Comparison of ENCODE assay signal across 8 cellular contexts in genomic region chr7:43260980-43261878, GRCh38.
DNase-seq lines count a peak whose midpoint lies in the region; ATAC-seq and FAIRE-seq lines count a peak whose summit lies in the region.

No MANE protein-coding gene starts in this region.

- FAIRE-seq in GM18507 (lab: Jason Lieb, UNC): peak; percentile 90

- in situ Hi-C loops in ACHN (cut with HindIII; ENCODE audit: low pct_ligation_motif_present, low pct_unique_long_range_greater_than_20kb, low sequenced_read_pairs): no loop called here

- DNase-seq in ACHN: peak; percentile 88
- peak; percentile 32 for DNase-seq in GM18507 (ENCODE audit: extremely low spot score, insufficient read length, low read depth)
- peak; percentile 74 for DNase-seq in NCI-H748 treated with DMSO at 0.1 percent for 48 hours (lab: John Stamatoyannopoulos, UW)
- DNase-seq in activated CD4-positive, alpha-beta T cell treated with anti-CD3 and anti-CD28 coated beads, Interleukin-2, amount 50 U/mL, for 48 hours: peak; percentile 69 to 77
- peak; percentile 30 for DNase-seq in effector CD4-positive, alpha-beta T cell
- peak; percentile 90 for DNase-seq in medulla oblongata (ENCODE audit: extremely low spot score)
- peak; percentile 2 to 41 for DNase-seq in stimulated activated CD8-positive, alpha-beta memory T cell treated with anti-CD3 and anti-CD28 coated beads, Interleukin-15, amount 100 ng/mL, for 4 hours (ENCODE audit: low read depth in 2 of 2)

- peak; percentile 63 for ATAC-seq in HG03439 (IDR thresholded peaks at IDR 0.05; ENCODE audit: unreplicated experiment)

Comparison
In these comparisons a context has a peak if more than half of its experiments do, and no peak if none do; other contexts are left out.
1. Peak in every context shown above with its lines: DNase-seq and ATAC-seq.
2. DNase-seq: peak in every context shown above with its lines; median percentile 90 in medulla oblongata; 88 in ACHN; 74 in NCI-H748 treated with DMSO at 0.1 percent for 48 hours; 73 in activated CD4-positive, alpha-beta T cell treated with anti-CD3 and anti-CD28 coated beads, Interleukin-2, amount 50 U/mL, for 48 hours; 32 in GM18507; 30 in effector CD4-positive, alpha-beta T cell; 22 in stimulated activated CD8-positive, alpha-beta memory T cell treated with anti-CD3 and anti-CD28 coated beads, Interleukin-15, amount 100 ng/mL, for 4 hours.